ENCODE assay signal across 2 cellular contexts in genomic region chr4:148154769-148155168, GRCh38.
TF ChIP-seq lines count a peak whose summit lies in the region.

No MANE protein-coding gene starts in this region.

TF ChIP-seq in A549, 52 proteins besides CTCF, POLR2A, EP300 and RAD21 (continued from another document):
- TF ChIP-seq HES2 (IDR thresholded peaks at IDR 0.05): no peak
TF ChIP-seq in A549: peak in this region for 1.

TF ChIP-seq in IMR-90, 13 proteins besides CTCF, POLR2A, EP300 and RAD21 (continued from another document):
- no peak for TF ChIP-seq BHLHE40 (IDR thresholded peaks at IDR 0.05; ENCODE audit: low read depth, low read length)
- no peak for TF ChIP-seq NFE2L2 (IDR thresholded peaks at IDR 0.05; ENCODE audit: low read depth, low read length)
